ENCODE assay signal across 8 cellular contexts in genomic region chr12:53501615-53502181, GRCh38. TPM values are rescaled to one million over a fixed set of nuclear protein-coding genes. Genes with fewer than 3 reads are reported as not detected.
DNase-seq lines count a peak whose midpoint lies in the region; ATAC-seq and TF ChIP-seq lines count a peak whose summit lies in the region.

No MANE protein-coding gene starts in this region.

- H3K9ac ChIP-seq in BLaER1 (peak overlapping the region; percentile 95), Loucy (ENCODE audit: low read depth, low read length, poor library complexity, severe bottlenecking) (peak overlapping the region; percentile 88)

- H3K9me3 ChIP-seq in BLaER1 (no peaks in the 10 kb centered on the region), Loucy (ENCODE audit: insufficient read depth, low read depth, low read length) (no peaks in the 10 kb centered on the region)

- peaks cover 47% of the 10 kb centered on the region for H3K36me3 ChIP-seq in BLaER1
- no peaks in the 10 kb centered on the region; the same call in 1 of the 2 replicates for H3K36me3 ChIP-seq in Loucy (ENCODE audit: insufficient read depth, low read length)

- H3K27me3 ChIP-seq in BLaER1 (no peaks in the 10 kb centered on the region), Loucy (ENCODE audit: insufficient read depth, low read length, poor library complexity, severe bottlenecking) (no peaks in the 10 kb centered on the region)

- peaks cover 58% of the 10 kb centered on the region for H3K4me1 Mint-ChIP-seq in nephron

- H3K9me3 Mint-ChIP-seq in nephron, result no peaks in the 10 kb centered on the region

- peaks cover 4% of the 10 kb centered on the region for H3K27me3 Mint-ChIP-seq in nephron (ENCODE audit: low read depth)

- H3K9me2 ChIP-seq in Loucy (replicated peaks; ENCODE audit: low read depth, low read length), result no peaks in the 10 kb centered on the region

- peaks cover 34% of the 10 kb centered on the region for H3K79me2 ChIP-seq in Loucy (ENCODE audit: insufficient read depth, low read length)

- peak overlapping the region; percentile 90 for H2AFZ ChIP-seq in Loucy (ENCODE audit: low read length)

- no peaks in the 10 kb centered on the region for H4K20me1 ChIP-seq in BLaER1
- no peaks in the 10 kb centered on the region for H4K20me1 ChIP-seq in Loucy (ENCODE audit: insufficient read depth, low read length, poor library complexity, severe bottlenecking)

- peak overlapping the region; percentile 73 for H3K4me3 ChIP-seq in BLaER1
- peak overlapping the region; percentile 93 for H3K4me3 ChIP-seq in Loucy (ENCODE audit: low read length, poor library complexity, severe bottlenecking)
- peak overlapping the region; percentile 84 for H3K4me3 ChIP-seq in coronary artery

- DNase-seq in coronary artery (ENCODE audit: low spot score) (no peak), NCI-H1436 treated with DMSO at 0.1 percent for 48 hours (lab: John Stamatoyannopoulos, UW) (no peak), cerebellum (ENCODE audit: low spot score) (no peak), CD1c-positive myeloid dendritic cell (ENCODE audit: extremely low spot score) (no peak)

- H3K4me1 ChIP-seq in BLaER1, result peaks cover 49% of the 10 kb centered on the region
- peaks cover 33% of the 10 kb centered on the region for H3K4me1 ChIP-seq in Loucy (ENCODE audit: insufficient read depth, low read length, poor library complexity, severe bottlenecking)

- peak overlapping the region; percentile 99 for H3K4me2 ChIP-seq in BLaER1
- H3K4me2 ChIP-seq in Loucy (ENCODE audit: low read depth, low read length, poor library complexity, severe bottlenecking), result peak overlapping the region; percentile 94

- H3K27ac Mint-ChIP-seq in nephron, result peak overlapping the region; percentile 94 to 99 (median 96)

- TF ChIP-seq CTCF in Loucy (conservative IDR thresholded peaks at IDR 0.05; ENCODE audit: low read length) (no peak), coronary artery (IDR thresholded peaks at IDR 0.05) (no peak), nephron (IDR thresholded peaks at IDR 0.05; ENCODE audit: unreplicated experiment in 3 of 3) (no peak)

- H3K36me3 Mint-ChIP-seq in nephron (ENCODE audit: low read depth), result peaks cover 9% of the 10 kb centered on the region

- H3K4me3 Mint-ChIP-seq in nephron, result peak overlapping the region; percentile 86 to 89 (median 89)

- no peak for ATAC-seq in GM18867 (IDR thresholded peaks at IDR 0.05; ENCODE audit: unreplicated experiment)

- no peaks in the 10 kb centered on the region for H3F3A ChIP-seq in Loucy (ENCODE audit: low read depth)

- H3K27ac ChIP-seq in BLaER1, result peak overlapping the region; percentile 96
- peak overlapping the region; percentile 96 to 99 for H3K27ac ChIP-seq in coronary artery

RNA-seq across cellular contexts. Expression of gene TARBP2, which starts 0.6 kb away (rescaled TPM):
- total RNA-seq in cerebellum, result 26.4 TPM

RNA-seq across cellular contexts. Expression of gene MAP3K12, which starts 2.4 kb away (rescaled TPM):
- 32.9 TPM for total RNA-seq in cerebellum

RNA-seq across cellular contexts. Expression of gene NPFF, which starts 5.6 kb away (rescaled TPM):
- total RNA-seq in cerebellum, result not detected

RNA-seq across cellular contexts. Expression of gene PCBP2, which starts 49.8 kb away (rescaled TPM):
- total RNA-seq in cerebellum, result 280 TPM
